1 cellular context compared by ENCODE assay signal in genomic region chr5:66209794-66210193, GRCh38.
TF ChIP-seq lines count a peak whose summit lies in the region.

No MANE protein-coding gene starts in this region.

TF ChIP-seq in HCT116, 20 proteins besides CTCF, POLR2A, EP300 and RAD21 (continued from another document):
- TF ChIP-seq POLR2AphosphoS5 (IDR thresholded peaks at IDR 0.05; ENCODE audit: low read depth, low read length) (no peak), SRF (IDR thresholded peaks at IDR 0.05; ENCODE audit: low read depth) (no peak), REST (IDR thresholded peaks at IDR 0.05; ENCODE audit: low read depth) (no peak), SIN3A (IDR thresholded peaks at IDR 0.05; ENCODE audit: low read depth) (no peak), MAX (IDR thresholded peaks at IDR 0.05) (no peak), YY1 (IDR thresholded peaks at IDR 0.05; ENCODE audit: extremely low read depth, insufficient replicate concordance, low read depth, low read length) (no peak), JUND (IDR thresholded peaks at IDR 0.05) (no peak)
- TF ChIP-seq, protein P1, sequence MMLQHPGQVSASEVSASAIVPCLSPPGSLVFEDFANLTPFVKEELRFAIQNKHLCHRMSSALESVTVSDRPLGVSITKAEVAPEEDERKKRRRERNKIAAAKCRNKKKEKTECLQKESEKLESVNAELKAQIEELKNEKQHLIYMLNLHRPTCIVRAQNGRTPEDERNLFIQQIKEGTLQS (IDR thresholded peaks at IDR 0.05), result no peak
TF ChIP-seq in HCT116: peak in this region for 0.
